12 cellular contexts compared by ENCODE assay signal in the genomic region with DNA sequence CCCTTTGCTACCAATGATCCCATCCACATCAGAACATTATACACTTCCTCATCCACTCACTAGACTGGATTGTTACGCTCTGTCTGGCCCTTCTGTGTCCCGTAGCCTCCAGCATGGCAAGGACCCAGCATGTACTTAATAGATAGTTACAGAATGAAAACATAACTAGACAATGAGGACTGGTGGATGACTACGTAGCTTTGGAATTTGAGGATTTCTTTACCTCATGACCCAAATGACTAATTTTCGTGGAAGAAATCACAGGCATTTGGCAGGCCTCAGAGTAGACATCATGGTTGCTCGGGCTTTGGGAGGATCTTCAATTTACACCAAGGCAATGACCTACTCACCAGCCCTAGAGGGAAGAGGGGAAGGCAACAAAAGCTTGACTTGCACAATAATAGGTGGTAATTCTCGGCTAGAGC.
DNase-seq lines count a peak whose midpoint lies in the region; ATAC-seq and TF ChIP-seq lines count a peak whose summit lies in the region.
"Had no signal": no experiment of that assay in that cellular context is flagged by ENCODE, and none has a peak within 500 bp of the region (broad histone marks: within the 10 kb centered on the region; RNA-seq: fewer than 3 reads in every experiment).

No MANE protein-coding gene starts in this region.

- peak overlapping the region; percentile 95 for H3K27ac ChIP-seq in smooth muscle cell (ENCODE audit: low read depth)

- H3K4me2 ChIP-seq in smooth muscle cell = peak overlapping the region; percentile 72

- no peak overlapping the region for H3K4me3 Mint-ChIP-seq in activated T-cell treated with anti-CD3 and anti-CD28 coated beads, Interleukin-2, amount 50 U/mL, for 24 hours
- H3K4me3 Mint-ChIP-seq: activated naive CD8-positive, alpha-beta T cell treated with anti-CD3 and anti-CD28 coated beads, Interleukin-2, amount 10 ng/mL, durations not matched to agents 7 days and 5 days; immature natural killer cell had no signal

- no peak overlapping the region for H3K27ac Mint-ChIP-seq in activated T-cell treated with anti-CD3 and anti-CD28 coated beads, Interleukin-2, amount 50 U/mL, for 24 hours
- H3K27ac Mint-ChIP-seq: activated naive CD8-positive, alpha-beta T cell treated with anti-CD3 and anti-CD28 coated beads, Interleukin-2, amount 10 ng/mL, durations not matched to agents 7 days and 5 days; immature natural killer cell had no signal

- peak overlapping the region; percentile 51 for H2AFZ ChIP-seq in smooth muscle cell (ENCODE audit: low read depth)

- H3K9me3 ChIP-seq in smooth muscle cell (replicated peaks; ENCODE audit: low read depth) = no peaks in the 10 kb centered on the region

- DNase-seq in HFF-Myc (ENCODE audit: extremely low read depth, low read depth) (peak; percentile 91), amniotic stem cell (lab: John Stamatoyannopoulos, UW) (peak; percentile 68), left ventricle myocardium superior (peak; percentile 27), smooth muscle cell (lab: John Stamatoyannopoulos, UW; ENCODE audit: unreplicated experiment) (no peak), NCI-H510A (lab: John Stamatoyannopoulos, UW) (no peak), NCI-H2171 (lab: John Stamatoyannopoulos, UW) (no peak)
- DNase-seq in stimulated activated CD4-positive, alpha-beta T cell treated with anti-CD3 and anti-CD28 coated beads, Interleukin-1b, Interleukin-23, amount 100 ng/mL, for 48 hours = no peak
- DNase-seq in activated T-cell treated with anti-CD3 and anti-CD28 coated beads, Interleukin-2, amount 50 U/mL, for 24 hours = no peak
- DNase-seq: activated naive CD8-positive, alpha-beta T cell treated with anti-CD3 and anti-CD28 coated beads, Interleukin-2, amount 10 ng/mL, durations not matched to agents 7 days and 5 days; immature natural killer cell; NCI-H1417; stimulated activated CD4-positive, alpha-beta T cell treated with anti-CD3 and anti-CD28 coated beads, Interleukin-2, amount 100 ng/mL, for 48 hours had no signal

- no peak overlapping the region for H3K4me3 ChIP-seq in HFF-Myc (replicated peaks; ENCODE audit: low read depth, low read length)
- no peak overlapping the region for H3K4me3 ChIP-seq in smooth muscle cell

- no peaks in the 10 kb centered on the region for H3K27me3 ChIP-seq in smooth muscle cell (ENCODE audit: low read depth)

- TF ChIP-seq CTCF in HFF-Myc (IDR thresholded peaks at IDR 0.05; ENCODE audit: low read depth, low read length, missing control alignments) = no peak
- TF ChIP-seq CTCF in smooth muscle cell (IDR thresholded peaks at IDR 0.05; ENCODE audit: borderline replicate concordance, insufficient read depth, poor library complexity, severe bottlenecking) = no peak

- no peaks in the 10 kb centered on the region for H3K9me3 Mint-ChIP-seq in activated T-cell treated with anti-CD3 and anti-CD28 coated beads, Interleukin-2, amount 50 U/mL, for 24 hours
- H3K9me3 Mint-ChIP-seq: immature natural killer cell had no signal

- H4K20me1 ChIP-seq in smooth muscle cell (ENCODE audit: low read depth) = no peaks in the 10 kb centered on the region

- H3K36me3 ChIP-seq in smooth muscle cell (ENCODE audit: low read depth) = no peaks in the 10 kb centered on the region

- intact Hi-C loops in left ventricle myocardium superior (cut with micrococcal nuclease) = no loop called here

- H3K36me3 Mint-ChIP-seq in activated T-cell treated with anti-CD3 and anti-CD28 coated beads, Interleukin-2, amount 50 U/mL, for 24 hours (ENCODE audit: low read depth) = no peaks in the 10 kb centered on the region
- H3K36me3 Mint-ChIP-seq: activated naive CD8-positive, alpha-beta T cell treated with anti-CD3 and anti-CD28 coated beads, Interleukin-2, amount 10 ng/mL, durations not matched to agents 7 days and 5 days; immature natural killer cell had no signal

- peak; percentile 70 for ATAC-seq in left ventricle myocardium superior

- no peaks in the 10 kb centered on the region for H3K4me1 Mint-ChIP-seq in activated T-cell treated with anti-CD3 and anti-CD28 coated beads, Interleukin-2, amount 50 U/mL, for 24 hours (ENCODE audit: low read depth)
- H3K4me1 Mint-ChIP-seq: activated naive CD8-positive, alpha-beta T cell treated with anti-CD3 and anti-CD28 coated beads, Interleukin-2, amount 10 ng/mL, durations not matched to agents 7 days and 5 days; immature natural killer cell had no signal

- H3K4me1 ChIP-seq in smooth muscle cell (ENCODE audit: low read depth) = no peaks in the 10 kb centered on the region

- peak overlapping the region; percentile 75 for H3K9ac ChIP-seq in smooth muscle cell (ENCODE audit: low read depth)

- H3F3A ChIP-seq in smooth muscle cell (ENCODE audit: low read depth) = no peaks in the 10 kb centered on the region

- WGBS in smooth muscle cell (ENCODE audit: low lambda C conversion rate) = 47% methylated on average over 6 of the region's 6 CpGs

- no peaks in the 10 kb centered on the region for H3K79me2 ChIP-seq in smooth muscle cell (ENCODE audit: low read depth)

- H3K27me3 Mint-ChIP-seq in activated T-cell treated with anti-CD3 and anti-CD28 coated beads, Interleukin-2, amount 50 U/mL, for 24 hours = no peaks in the 10 kb centered on the region

Comparison
In these comparisons a context has a peak if more than half of its experiments do, and no peak if none do; other contexts are left out.
1. DNase-seq: peak in HFF-Myc (single experiment), amniotic stem cell (single experiment) and left ventricle myocardium superior (single experiment); none in smooth muscle cell (single experiment), NCI-H510A (single experiment), stimulated activated CD4-positive, alpha-beta T cell treated with anti-CD3 and anti-CD28 coated beads, Interleukin-1b, Interleukin-23, amount 100 ng/mL, for 48 hours (single experiment), NCI-H2171 (single experiment) and activated T-cell treated with anti-CD3 and anti-CD28 coated beads, Interleukin-2, amount 50 U/mL, for 24 hours (single experiment).